ENCODE assay signal across 8 cellular contexts in genomic region chr12:7042847-7043246, GRCh38. TPM values are rescaled to one million over a fixed set of nuclear protein-coding genes. Genes with fewer than 3 reads are reported as not detected.
A peak's percentile ranks its signal among the peaks of the same experiment; 100 is the strongest.
DNase-seq lines count a peak whose midpoint lies in the region; ATAC-seq and TF ChIP-seq lines count a peak whose summit lies in the region.

No MANE protein-coding gene starts in this region.

- H3K36me3 ChIP-seq in left lung = no peaks in the 10 kb centered on the region

- H3K4me3 ChIP-seq in NB4 (ENCODE audit: low read depth, low read length) (no peak overlapping the region), astrocyte of the spinal cord (ENCODE audit: low read depth, low read length) (no peak overlapping the region), left lung (no peak overlapping the region)

- no peak for TF ChIP-seq POLR2A in NB4 (IDR thresholded peaks at IDR 0.05; ENCODE audit: extremely low read depth, insufficient read length)

- TF ChIP-seq CTCF in NB4 (IDR thresholded peaks at IDR 0.05; ENCODE audit: low read depth, low read length) (peak; percentile 36), astrocyte of the spinal cord (IDR thresholded peaks at IDR 0.05; ENCODE audit: low read depth, low read length) (peak; percentile 18), left lung (IDR thresholded peaks at IDR 0.05) (peak; percentile 21 to 33)

- intact Hi-C loops in left lung (cut with DNase I) = no loop called here
- intact Hi-C loops in activated naive CD4-positive, alpha-beta T cell treated with anti-CD3 and anti-CD28 coated beads for 36 hours (cut with micrococcal nuclease) = loop anchor here (1.0 kb wide), 2 partner anchors 99 to 119 kb away; partner anchors contain the start of gene C12orf57

- no peaks in the 10 kb centered on the region for H3K27me3 Mint-ChIP-seq in activated naive CD4-positive, alpha-beta T cell treated with anti-CD3 and anti-CD28 coated beads for 36 hours (ENCODE audit: low read depth)

- no peak overlapping the region for H3K27ac Mint-ChIP-seq in activated naive CD4-positive, alpha-beta T cell treated with anti-CD3 and anti-CD28 coated beads for 36 hours

- no peaks in the 10 kb centered on the region for H3K36me3 Mint-ChIP-seq in activated naive CD4-positive, alpha-beta T cell treated with anti-CD3 and anti-CD28 coated beads for 36 hours (ENCODE audit: low read depth)

- in situ Hi-C loops in astrocyte of the spinal cord (cut with HindIII; ENCODE audit: low sequenced_read_pairs) = no loop called here

- no peak overlapping the region for H3K27ac ChIP-seq in left lung

- H3K4me1 Mint-ChIP-seq in activated naive CD4-positive, alpha-beta T cell treated with anti-CD3 and anti-CD28 coated beads for 36 hours (ENCODE audit: low read depth) = peaks cover 10% of the 10 kb centered on the region

- CTCF ChIA-PET in activated naive CD4-positive, alpha-beta T cell treated with anti-CD3 and anti-CD28 coated beads for 36 hours (lab: Charles Lee) = interaction anchor here (0.7 to 3.4 kb wide), 2 partner anchors 10 to 56 kb away, joined by 3 to 13 read pairs; no protein-coding TSS in a partner anchor

- H3K9me3 ChIP-seq in left lung = no peaks in the 10 kb centered on the region

- peak; percentile 97 for ATAC-seq in left lung
- ATAC-seq in activated CD4-positive, CD25-positive, alpha-beta regulatory T cell treated with anti-CD3 and anti-CD28 coated beads, Interleukin-2, amount 50 U/mL, for 24 hours = no peak
- no peak for ATAC-seq in HG02678 (IDR thresholded peaks at IDR 0.05; ENCODE audit: unreplicated experiment)

- H3K4me1 ChIP-seq in left lung = peaks cover 0 to 8% of the 10 kb centered on the region in 2 donors

- DNase-seq in EL (peak; percentile 50), NB4 (ENCODE audit: low read depth) (peak; percentile 70), astrocyte of the spinal cord (ENCODE audit: low read depth, low spot score) (peak; percentile 2), left lung (no peak)
- DNase-seq in activated naive CD4-positive, alpha-beta T cell treated with anti-CD3 and anti-CD28 coated beads for 36 hours = no peak
- no peak for DNase-seq in activated CD4-positive, CD25-positive, alpha-beta regulatory T cell (lab: John Stamatoyannopoulos, UW)

- H3K27me3 ChIP-seq in left lung = no peaks in the 10 kb centered on the region

- no peak overlapping the region for H3K4me3 Mint-ChIP-seq in activated naive CD4-positive, alpha-beta T cell treated with anti-CD3 and anti-CD28 coated beads for 36 hours

- no peaks in the 10 kb centered on the region for H3K9me3 Mint-ChIP-seq in activated naive CD4-positive, alpha-beta T cell treated with anti-CD3 and anti-CD28 coated beads for 36 hours

RNA-seq across cellular contexts. Expression of gene C1S, which starts 17.7 kb away (rescaled TPM):
- 100 to 1,000 TPM; 302 to 326 TPM for total RNA-seq in left lung
- 1 to 10 TPM; 2.2 to 3.1 TPM for total RNA-seq in activated naive CD4-positive, alpha-beta T cell treated with anti-CD3 and anti-CD28 coated beads for 36 hours

RNA-seq across cellular contexts. Expression of gene LPCAT3, which starts 24.6 kb away (rescaled TPM):
- total RNA-seq in left lung = 100 to 1,000 TPM in 1 of 2 donors, 10 to 100 TPM in 1; 74.5 to 108 TPM
- 10 to 100 TPM; 22.7 to 27.2 TPM for total RNA-seq in activated naive CD4-positive, alpha-beta T cell treated with anti-CD3 and anti-CD28 coated beads for 36 hours

RNA-seq across cellular contexts. Expression of gene C1R, which starts 49.4 kb away (rescaled TPM):
- 100 to 1,000 TPM; 403 to 693 TPM for total RNA-seq in left lung
- total RNA-seq in activated naive CD4-positive, alpha-beta T cell treated with anti-CD3 and anti-CD28 coated beads for 36 hours = 1 to 10 TPM; 1.4 to 1.5 TPM

Comparison
In these comparisons a context has a peak if more than half of its experiments do, and no peak if none do; other contexts are left out.
1. DNase-seq: peak in EL (single experiment), NB4 (single experiment) and astrocyte of the spinal cord (single experiment); none in left lung (0 of 2), activated naive CD4-positive, alpha-beta T cell treated with anti-CD3 and anti-CD28 coated beads for 36 hours (single experiment) and activated CD4-positive, CD25-positive, alpha-beta regulatory T cell (0 of 4).
2. RNA of gene C1S, which starts 17.7 kb away (total RNA-seq): 302 to 326 TPM in left lung; 2.2 to 3.1 TPM in activated naive CD4-positive, alpha-beta T cell treated with anti-CD3 and anti-CD28 coated beads for 36 hours; every median in the first group is over 10 times any median in the second.
3. RNA of gene C1R, which starts 49.4 kb away (total RNA-seq): 403 to 693 TPM in left lung; 1.4 to 1.5 TPM in activated naive CD4-positive, alpha-beta T cell treated with anti-CD3 and anti-CD28 coated beads for 36 hours; every median in the first group is over 100 times any median in the second.
4. Peak in every context shown above with its lines, with median percentiles within 50 percentile points of each other: CTCF ChIP-seq.